28 cellular contexts compared by ENCODE assay signal in genomic region chr18:22658318-22658717, GRCh38.
"Had no signal": no experiment of that assay in that cellular context is flagged by ENCODE, and none has a peak within 500 bp of the region (broad histone marks: within the 10 kb centered on the region; RNA-seq: fewer than 3 reads in every experiment).

No MANE protein-coding gene starts in this region.

- H3K4me3 ChIP-seq: colonic mucosa, coronary artery, dorsolateral prefrontal cortex, esophagus muscularis mucosa, esophagus squamous epithelium, gastrocnemius medialis, gastroesophageal sphincter, heart left ventricle, heart right ventricle had no signal

- H3K9me3 ChIP-seq: colonic mucosa, gastrocnemius medialis had no signal

- ATAC-seq: effector memory CD8-positive, alpha-beta T cell; esophagus mucosa; foreskin keratinocyte; gastrocnemius medialis; gastroesophageal sphincter; heart left ventricle; heart right ventricle had no signal

- FAIRE-seq: colon, endometrium, endothelial cell of umbilical vein, frontal cortex had no signal

- H3K27ac ChIP-seq: colonic mucosa, coronary artery, dorsolateral prefrontal cortex, epithelial cell of prostate, esophagus muscularis mucosa, esophagus squamous epithelium, foreskin keratinocyte, gastrocnemius medialis, gastroesophageal sphincter, heart left ventricle, heart right ventricle had no signal

- H3K36me3 ChIP-seq: colonic mucosa, esophagus muscularis mucosa, esophagus squamous epithelium, gastrocnemius medialis, gastroesophageal sphincter, heart left ventricle, heart right ventricle had no signal

- H3K4me1 ChIP-seq: colonic mucosa, esophagus muscularis mucosa, esophagus squamous epithelium, foreskin keratinocyte, gastrocnemius medialis, gastroesophageal sphincter, heart left ventricle, heart right ventricle had no signal

- H3K27me3 ChIP-seq: colonic mucosa, esophagus muscularis mucosa, esophagus squamous epithelium, gastrocnemius medialis, gastroesophageal sphincter, heart left ventricle had no signal

- DNase-seq: colonic mucosa; cortex of kidney; dermis blood vessel endothelial cell; dorsolateral prefrontal cortex; effector CD4-positive, alpha-beta T cell; effector CD8-positive, alpha-beta T cell; effector memory CD4-positive, alpha-beta T cell; effector memory CD8-positive, alpha-beta T cell; endodermal cell; erythroblast; esophagus squamous epithelium; foreskin fibroblast; foreskin keratinocyte; foreskin melanocyte; gastrocnemius medialis; glutamatergic neuron; head of caudate nucleus; heart left ventricle; heart right ventricle had no signal
